ENCODE assay signal across 12 cellular contexts in genomic region chr6:25013249-25013648, GRCh38.
DNase-seq lines count a peak whose midpoint lies in the region; ATAC-seq and TF ChIP-seq lines count a peak whose summit lies in the region.
"Had no signal": no experiment of that assay in that cellular context is flagged by ENCODE, and none has a peak within 500 bp of the region (broad histone marks: within the 10 kb centered on the region; RNA-seq: fewer than 3 reads in every experiment).

No MANE protein-coding gene starts in this region.

- WGBS in IMR-90 (ENCODE audit: extremely low coverage in 2 of 2, insufficient read length in 1 of 2), 2 experiments = no CpG with 5 or more reads among the region's 4 CpGs

- H4K8ac ChIP-seq in IMR-90 (ENCODE audit: low read depth in 2 of 2, low read length in 2 of 2) = peak overlapping the region; percentile 51 to 64

- H2AFZ ChIP-seq in IMR-90 (replicated peaks; ENCODE audit: low read length, poor library complexity) = peak overlapping the region; percentile 4

- intact Hi-C loops in IMR-90 (cut with micrococcal nuclease) = loop anchor here (5.0 kb wide), 2 partner anchors 236 to 291 kb away; no protein-coding TSS in a partner anchor

- H3K4ac ChIP-seq in IMR-90 (ENCODE audit: low read depth, low read length) = peak overlapping the region; percentile 86

- no peak overlapping the region for H3K56ac ChIP-seq in IMR-90 (ENCODE audit: extremely low read depth, insufficient read depth, low read length)

- H2AK5ac ChIP-seq in IMR-90 (ENCODE audit: low read depth, low read length) = peak overlapping the region; percentile 66

- H3K27me3 Mint-ChIP-seq in stimulated activated naive B cell treated with anti-CD40 and anti-IgM and Interleukin-4, amounts not matched to agents 10 μg/mL and 1 μg/mL and 100 μg/mL, for 72 hours = no peaks in the 10 kb centered on the region
- H3K27me3 Mint-ChIP-seq: naive B cell had no signal

- TF ChIP-seq POLR2A in IMR-90 (IDR thresholded peaks at IDR 0.05; ENCODE audit: low read depth, low read length) = no peak

- H3K4me1 ChIP-seq in IMR-90 (ENCODE audit: control insufficient read depth, insufficient read depth, low read length) = peaks cover 23% of the 10 kb centered on the region
- peaks cover 43% of the 10 kb centered on the region for H3K4me1 ChIP-seq in effector memory CD4-positive, alpha-beta T cell (ENCODE audit: control insufficient read depth, insufficient read depth, low read length, poor library complexity, severe bottlenecking)

- CTCF ChIA-PET in IMR-90 (lab: Yijun Ruan, JAX) = interaction anchor here (0.6 to 0.7 kb wide), 3 partner anchors 30 to 181 kb away, joined by 3 to 5 read pairs (median 5); no protein-coding TSS in a partner anchor

- in situ Hi-C loops in IMR-90 (cut with MboI; ENCODE audit: low sequenced_read_pairs) = no loop called here
- in situ Hi-C loops in brain microvascular endothelial cell (cut with HindIII; ENCODE audit: low pct_ligation_motif_present, low sequenced_read_pairs) = no loop called here

- peak overlapping the region; percentile 74 for H2BK20ac ChIP-seq in IMR-90 (ENCODE audit: low read depth, low read length)

- H3K9ac ChIP-seq in IMR-90 (ENCODE audit: low read depth, low read length) = peak overlapping the region; percentile 50; the same call in 1 of the 2 replicates

- H2BK120ac ChIP-seq in IMR-90 (ENCODE audit: low read depth, low read length) = peak overlapping the region; percentile 81

- H3K4me2 ChIP-seq in IMR-90 (ENCODE audit: low read depth, low read length) = peak overlapping the region; percentile 20; the same call in 1 of the 2 replicates

- peak; percentile 36 for DNase-seq in NK-92 treated with Interleukin-12 subunit alpha and Interleukin-12 subunit beta, amount 100 ng/mL, for 24 hours (lab: John Stamatoyannopoulos, UW)
- DNase-seq in NK-92 (lab: John Stamatoyannopoulos, UW; ENCODE audit: unreplicated experiment) (no peak), IMR-90 (no peak), brain microvascular endothelial cell (no peak)
- no peak for DNase-seq in stimulated activated naive B cell treated with anti-CD40 and anti-IgM and Interleukin-4, amounts not matched to agents 10 μg/mL and 1 μg/mL and 100 μg/mL, for 72 hours
- DNase-seq in effector memory CD4-positive, alpha-beta T cell = no peak
- DNase-seq: cerebellar nuclear complex, naive B cell, NCI-H2029 had no signal

- POLR2A ChIA-PET in IMR-90 (lab: Charles Lee; ENCODE audit: unreplicated experiment) = interaction anchor here (0.5 kb wide), 1 partner anchor 83 kb away, joined by 3 read pairs; no protein-coding TSS in a partner anchor

- TF ChIP-seq RAD21 in IMR-90 (IDR thresholded peaks at IDR 0.05; ENCODE audit: low read length) = no peak

- no peak overlapping the region for H3K4me3 Mint-ChIP-seq in stimulated activated naive B cell treated with anti-CD40 and anti-IgM and Interleukin-4, amounts not matched to agents 10 μg/mL and 1 μg/mL and 100 μg/mL, for 72 hours

- H3K23ac ChIP-seq in IMR-90 (ENCODE audit: low read depth, low read length) = peak overlapping the region; percentile 34; the same call in 1 of the 2 replicates

- peaks cover 43 to 70% of the 10 kb centered on the region in 2 donors for H3K4me1 Mint-ChIP-seq in stimulated activated naive B cell treated with anti-CD40 and anti-IgM and Interleukin-4, amounts not matched to agents 10 μg/mL and 1 μg/mL and 100 μg/mL, for 72 hours

- dilution Hi-C loops in IMR-90 (cut with HindIII; ENCODE audit: low sequenced_read_pairs, unreplicated experiment) = no loop called here

- H3K9me3 Mint-ChIP-seq in stimulated activated naive B cell treated with anti-CD40 and anti-IgM and Interleukin-4, amounts not matched to agents 10 μg/mL and 1 μg/mL and 100 μg/mL, for 72 hours = peaks cover 0 to 1% of the 10 kb centered on the region in 2 donors
- H3K9me3 Mint-ChIP-seq: naive B cell had no signal

- TF ChIP-seq CTCF in IMR-90 (conservative IDR thresholded peaks at IDR 0.05; ENCODE audit: low read depth, low read length) (no peak), brain microvascular endothelial cell (IDR thresholded peaks at IDR 0.05; ENCODE audit: low read depth, low read length, missing control alignments) (peak; percentile 50)

- H3K4me3 ChIP-seq in IMR-90 (ENCODE audit: insufficient read depth, low read depth, low read length) (no peak overlapping the region), brain microvascular endothelial cell (ENCODE audit: low read depth, low read length) (no peak overlapping the region)
- no peak overlapping the region for H3K4me3 ChIP-seq in effector memory CD4-positive, alpha-beta T cell (ENCODE audit: insufficient read depth, low read depth, low read length, poor library complexity, severe bottlenecking)
- H3K4me3 ChIP-seq: tibial nerve had no signal

- no peaks in the 10 kb centered on the region for H3K9me3 ChIP-seq in IMR-90 (ENCODE audit: control insufficient read depth, insufficient read depth, low read length)
- no peaks in the 10 kb centered on the region for H3K9me3 ChIP-seq in effector memory CD4-positive, alpha-beta T cell (ENCODE audit: control insufficient read depth, low read length)
- H3K9me3 ChIP-seq: tibial nerve had no signal

- no peaks in the 10 kb centered on the region for H3K27me3 ChIP-seq in IMR-90 (ENCODE audit: control insufficient read depth, insufficient read depth, low read length)
- H3K27me3 ChIP-seq in brain microvascular endothelial cell (replicated peaks) = no peaks in the 10 kb centered on the region
- H3K27me3 ChIP-seq in effector memory CD4-positive, alpha-beta T cell (replicated peaks; ENCODE audit: control insufficient read depth, insufficient read depth, low read length, poor library complexity, severe bottlenecking) = no peaks in the 10 kb centered on the region
- H3K27me3 ChIP-seq: tibial nerve had no signal

- peak overlapping the region; percentile 48; the same call in 1 of the 3 replicates for H2BK15ac ChIP-seq in IMR-90 (ENCODE audit: low read depth, low read length)

- peak overlapping the region; percentile 41 for H2BK5ac ChIP-seq in IMR-90 (ENCODE audit: low read depth, low read length, poor library complexity, severe bottlenecking)

- peak; percentile 8; the same call in 1 of the 2 replicates for ATAC-seq in IMR-90 (ENCODE audit: low read depth)
- ATAC-seq in stimulated activated naive B cell treated with anti-CD40 and anti-IgM and Interleukin-4, amounts not matched to agents 10 μg/mL and 1 μg/mL and 100 μg/mL, for 72 hours (replicated peaks) = peak; percentile 56 to 60
- no peak for ATAC-seq in HG03521 (IDR thresholded peaks at IDR 0.05; ENCODE audit: unreplicated experiment)
- ATAC-seq in GM21737 (IDR thresholded peaks at IDR 0.05; ENCODE audit: unreplicated experiment) = no peak

- H3K79me1 ChIP-seq in IMR-90 (ENCODE audit: low read depth in 1 of 2, low read length in 2 of 2) = no peaks in the 10 kb centered on the region

- peak overlapping the region; percentile 98 for H3K18ac ChIP-seq in IMR-90 (ENCODE audit: low read depth, low read length)

- H3K36me3 ChIP-seq in IMR-90 (ENCODE audit: control insufficient read depth, insufficient read depth, low read length) = no peaks in the 10 kb centered on the region
- no peaks in the 10 kb centered on the region for H3K36me3 ChIP-seq in brain microvascular endothelial cell (replicated peaks)
- H3K36me3 ChIP-seq in effector memory CD4-positive, alpha-beta T cell (ENCODE audit: control insufficient read depth, insufficient read depth, low read length) = no peaks in the 10 kb centered on the region
- H3K36me3 ChIP-seq: tibial nerve had no signal

- H3K27ac ChIP-seq in IMR-90 (ENCODE audit: insufficient read depth, low read length) = peak overlapping the region; percentile 93
- peak overlapping the region; percentile 4 for H3K27ac ChIP-seq in brain microvascular endothelial cell
- H3K27ac ChIP-seq in effector memory CD4-positive, alpha-beta T cell (ENCODE audit: insufficient read depth, low read length, poor library complexity, severe bottlenecking) = no peak overlapping the region

- no TSS peak for BruUV-seq in IMR-90 (replicated peaks; lab: Mats Ljungman, UMichigan)

- H3K27ac Mint-ChIP-seq in stimulated activated naive B cell treated with anti-CD40 and anti-IgM and Interleukin-4, amounts not matched to agents 10 μg/mL and 1 μg/mL and 100 μg/mL, for 72 hours = no peak overlapping the region

- peak overlapping the region; percentile 82 for H4K91ac ChIP-seq in IMR-90 (ENCODE audit: insufficient read depth, low read depth, low read length)

- peaks cover 0 to 14% of the 10 kb centered on the region in 2 donors for H3K36me3 Mint-ChIP-seq in stimulated activated naive B cell treated with anti-CD40 and anti-IgM and Interleukin-4, amounts not matched to agents 10 μg/mL and 1 μg/mL and 100 μg/mL, for 72 hours
- H3K36me3 Mint-ChIP-seq: naive B cell had no signal

- H3K9me1 ChIP-seq in IMR-90 (ENCODE audit: insufficient read depth, low read length) = peaks cover 11% of the 10 kb centered on the region

- 0 out of 2 replicates have a peak overlapping the region, but pooled peaks have one; percentile 18 for H3K14ac ChIP-seq in IMR-90 (replicated peaks; ENCODE audit: low read depth, low read length)

- H4K5ac ChIP-seq in IMR-90 (ENCODE audit: low read depth, low read length) = peak overlapping the region; percentile 93

- H4K20me1 ChIP-seq in IMR-90 (ENCODE audit: insufficient read depth, low read length) = no peaks in the 10 kb centered on the region

- no peak overlapping the region for H2AK9ac ChIP-seq in IMR-90 (replicated peaks; ENCODE audit: low read depth, low read length, poor library complexity)

TF ChIP-seq in IMR-90, 13 proteins besides CTCF, POLR2A, EP300 and RAD21 (continues in another document):
- no peak for TF ChIP-seq ELK1 (IDR thresholded peaks at IDR 0.05; ENCODE audit: borderline replicate concordance, low read depth, low read length)
- TF ChIP-seq MAFK (IDR thresholded peaks at IDR 0.05; ENCODE audit: low read depth, low read length) = no peak
- no peak for TF ChIP-seq RCOR1 (IDR thresholded peaks at IDR 0.05; ENCODE audit: insufficient replicate concordance, low read length)
- no peak for TF ChIP-seq USF2 (IDR thresholded peaks at IDR 0.05; ENCODE audit: low read depth, low read length)
- no peak for TF ChIP-seq CEBPB (IDR thresholded peaks at IDR 0.05; ENCODE audit: low read depth, low read length)

Comparison
In these comparisons a context has a peak if more than half of its experiments do, and no peak if none do; other contexts are left out.
1. ATAC-seq: peak in IMR-90 (single experiment) and stimulated activated naive B cell treated with anti-CD40 and anti-IgM and Interleukin-4, amounts not matched to agents 10 μg/mL and 1 μg/mL and 100 μg/mL, for 72 hours (2 of 2); none in HG03521 (single experiment) and GM21737 (single experiment).